ENCODE assay signal across 20 cellular contexts in the genomic region with DNA sequence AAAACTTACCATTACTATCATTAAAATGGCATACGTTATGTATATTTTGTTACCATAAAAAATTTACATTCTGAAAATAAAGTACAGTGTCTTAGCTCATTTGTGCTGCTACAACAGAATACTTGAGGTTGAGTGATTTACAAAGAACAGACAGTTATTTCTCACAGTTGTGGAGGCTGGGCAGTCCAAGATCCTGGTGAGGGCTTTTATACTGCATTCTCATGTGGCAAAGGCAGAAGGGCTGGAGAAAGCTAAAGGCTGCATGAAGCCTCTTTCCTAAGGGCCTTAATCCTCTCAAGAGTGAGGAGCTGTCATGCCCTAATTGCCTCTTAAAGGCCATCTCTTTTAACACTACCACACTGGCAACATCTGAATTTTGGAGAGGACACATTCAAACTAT. TPM values are rescaled to one million over a fixed set of nuclear protein-coding genes. Genes with fewer than 3 reads are reported as not detected.
DNase-seq lines count a peak whose midpoint lies in the region; ATAC-seq, FAIRE-seq and TF ChIP-seq lines count a peak whose summit lies in the region.
"Had no signal": no experiment of that assay in that cellular context is flagged by ENCODE, and none has a peak within 500 bp of the region (broad histone marks: within the 10 kb centered on the region; RNA-seq: fewer than 3 reads in every experiment).

No MANE protein-coding gene starts in this region.

- no peak for TF ChIP-seq CTCF in D721Med (IDR thresholded peaks at IDR 0.05; ENCODE audit: insufficient read depth, missing control alignments)
- TF ChIP-seq CTCF in OCI-LY1 (IDR thresholded peaks at IDR 0.05; ENCODE audit: low read length), result no peak
- TF ChIP-seq CTCF in coronary artery (IDR thresholded peaks at IDR 0.05), result no peak
- no peak for TF ChIP-seq CTCF in upper lobe of right lung (IDR thresholded peaks at IDR 0.05)

- no peaks in the 10 kb centered on the region for H4K20me1 ChIP-seq in Karpas-422 (ENCODE audit: insufficient read depth, low read depth, low read length)
- no peaks in the 10 kb centered on the region for H4K20me1 ChIP-seq in OCI-LY1 (ENCODE audit: insufficient read depth, low read length)

- H3F3A ChIP-seq in OCI-LY1 (ENCODE audit: insufficient read depth, low read length), result no peaks in the 10 kb centered on the region

- no peak overlapping the region for H2AFZ ChIP-seq in Karpas-422 (ENCODE audit: low read length)
- no peak overlapping the region for H2AFZ ChIP-seq in OCI-LY1 (ENCODE audit: low read length)

- no peaks in the 10 kb centered on the region for H3K27me3 ChIP-seq in Karpas-422 (ENCODE audit: low read length)
- no peaks in the 10 kb centered on the region for H3K27me3 ChIP-seq in OCI-LY1 (ENCODE audit: insufficient read depth, low read length)
- no peaks in the 10 kb centered on the region for H3K27me3 ChIP-seq in upper lobe of right lung

- intact Hi-C loops in upper lobe of right lung (cut with DNase I), result no loop called here

- no peaks in the 10 kb centered on the region for H3K9me2 ChIP-seq in Karpas-422 (replicated peaks; ENCODE audit: insufficient read depth, low read length)
- no peaks in the 10 kb centered on the region for H3K9me2 ChIP-seq in OCI-LY1 (ENCODE audit: low read depth, low read length)

- peak; percentile 38 for FAIRE-seq in D721Med (lab: Jason Lieb, UNC)
- FAIRE-seq: G401.6, GM12892, H54 had no signal

- no peaks in the 10 kb centered on the region for H3K9me3 ChIP-seq in Karpas-422 (ENCODE audit: low read length)
- no peaks in the 10 kb centered on the region for H3K9me3 ChIP-seq in OCI-LY1 (ENCODE audit: low read length)
- H3K9me3 ChIP-seq in upper lobe of right lung, result no peaks in the 10 kb centered on the region
- H3K9me3 ChIP-seq: HAP-1 had no signal

- H3K4me1 ChIP-seq in Karpas-422 (ENCODE audit: low read length) (peaks cover 15% of the 10 kb centered on the region), OCI-LY1 (ENCODE audit: insufficient read depth, low read length, severe bottlenecking) (peaks cover 78% of the 10 kb centered on the region), upper lobe of right lung (no peaks in the 10 kb centered on the region)
- H3K4me1 ChIP-seq: HAP-1 had no signal

- H3K79me2 ChIP-seq in Karpas-422 (ENCODE audit: low read length) (no peaks in the 10 kb centered on the region), OCI-LY1 (ENCODE audit: insufficient read depth, low read length) (peaks cover 8% of the 10 kb centered on the region; the same call in 1 of the 2 replicates)

- no peak overlapping the region for H3K9ac ChIP-seq in Karpas-422 (ENCODE audit: low read length)
- H3K9ac ChIP-seq in OCI-LY1 (ENCODE audit: low read length), result peak overlapping the region; percentile 54; the same call in 1 of the 2 replicates

- H3K36me3 ChIP-seq in Karpas-422 (ENCODE audit: insufficient read depth, low read length) (no peaks in the 10 kb centered on the region), OCI-LY1 (ENCODE audit: insufficient read depth, low read length) (no peaks in the 10 kb centered on the region), upper lobe of right lung (no peaks in the 10 kb centered on the region)
- H3K36me3 ChIP-seq: HAP-1 had no signal

- no peak overlapping the region for H3K4me2 ChIP-seq in Karpas-422 (ENCODE audit: low read depth, low read length, poor library complexity, severe bottlenecking)
- H3K4me2 ChIP-seq in OCI-LY1 (ENCODE audit: low read length), result peak overlapping the region; percentile 66

- peak; percentile 38 for DNase-seq in D721Med (ENCODE audit: insufficient read length, low spot score)
- DNase-seq in Karpas-422, result peak; percentile 36
- peak; percentile 16 for DNase-seq in coronary artery (ENCODE audit: low spot score)
- no peak for DNase-seq in activated naive CD4-positive, alpha-beta T cell treated with Interleukin-2 at 50 U/mL for 16 hours
- no peak for DNase-seq in upper lobe of right lung
- DNase-seq: C1 segment of cervical spinal cord; Calu3; CD4-positive, alpha-beta memory T cell; COR-L47; DMS153; DND-41; GOT3; HFFc6 had no signal

- no peak overlapping the region for H3K27ac ChIP-seq in Karpas-422 (ENCODE audit: low read length)
- H3K27ac ChIP-seq in OCI-LY1 (ENCODE audit: low read depth, low read length, poor library complexity, severe bottlenecking), result peak overlapping the region; percentile 93
- no peak overlapping the region for H3K27ac ChIP-seq in coronary artery
- H3K27ac ChIP-seq in upper lobe of right lung, result no peak overlapping the region

- H3K4me3 ChIP-seq in Karpas-422 (ENCODE audit: low read length), result no peak overlapping the region
- H3K4me3 ChIP-seq in OCI-LY1 (ENCODE audit: low read depth, low read length, poor library complexity, severe bottlenecking), result peak overlapping the region; percentile 53
- H3K4me3 ChIP-seq in coronary artery, result no peak overlapping the region
- no peak overlapping the region for H3K4me3 ChIP-seq in upper lobe of right lung
- H3K4me3 ChIP-seq: HAP-1 had no signal

- ATAC-seq in upper lobe of right lung, result no peak

RNA-seq across cellular contexts. Expression of a gene that starts 13.3 kb away (rescaled TPM):
- not detected in 2 replicates for total RNA-seq in Karpas-422 (2014; rRNA removed; shearing (Covaris generic); ENCODE audit: low replicate concordance)
- 6.5 TPM for total RNA-seq in upper lobe of right lung
- total RNA-seq: A172; A673; Calu3; CD4-positive, alpha-beta memory T cell; HFFc6 had no signal

Comparison
In these comparisons a context has a peak if more than half of its experiments do, and no peak if none do; other contexts are left out.
1. DNase-seq: peak in D721Med (single experiment), Karpas-422 (single experiment) and coronary artery (single experiment); none in activated naive CD4-positive, alpha-beta T cell treated with Interleukin-2 at 50 U/mL for 16 hours (single experiment) and upper lobe of right lung (single experiment).